ENCODE assay signal across 2 cellular contexts in the genomic region with DNA sequence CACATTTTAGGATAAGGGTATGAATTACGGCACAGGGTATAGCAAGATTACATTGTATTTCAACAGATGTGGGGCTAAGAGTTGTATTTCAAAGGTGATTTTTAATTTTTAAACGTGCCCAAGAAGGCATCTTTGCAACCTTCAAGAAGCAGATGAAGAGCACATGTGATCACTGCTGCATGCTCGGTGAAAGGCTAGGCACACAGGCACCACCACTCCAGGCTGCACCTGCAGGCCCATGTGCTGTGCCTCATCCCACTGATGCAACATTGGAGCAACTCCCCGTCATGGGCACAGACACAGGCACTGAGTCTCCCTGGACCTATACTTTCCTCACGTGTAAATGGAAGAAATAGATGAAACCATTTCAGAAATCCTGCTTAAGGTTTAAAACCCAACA.
TF ChIP-seq lines count a peak whose summit lies in the region.

No MANE protein-coding gene starts in this region.

TF ChIP-seq in HepG2, 621 proteins besides CTCF, POLR2A, EP300 and RAD21 (continued from another document):
- TF ChIP-seq, protein P1, sequence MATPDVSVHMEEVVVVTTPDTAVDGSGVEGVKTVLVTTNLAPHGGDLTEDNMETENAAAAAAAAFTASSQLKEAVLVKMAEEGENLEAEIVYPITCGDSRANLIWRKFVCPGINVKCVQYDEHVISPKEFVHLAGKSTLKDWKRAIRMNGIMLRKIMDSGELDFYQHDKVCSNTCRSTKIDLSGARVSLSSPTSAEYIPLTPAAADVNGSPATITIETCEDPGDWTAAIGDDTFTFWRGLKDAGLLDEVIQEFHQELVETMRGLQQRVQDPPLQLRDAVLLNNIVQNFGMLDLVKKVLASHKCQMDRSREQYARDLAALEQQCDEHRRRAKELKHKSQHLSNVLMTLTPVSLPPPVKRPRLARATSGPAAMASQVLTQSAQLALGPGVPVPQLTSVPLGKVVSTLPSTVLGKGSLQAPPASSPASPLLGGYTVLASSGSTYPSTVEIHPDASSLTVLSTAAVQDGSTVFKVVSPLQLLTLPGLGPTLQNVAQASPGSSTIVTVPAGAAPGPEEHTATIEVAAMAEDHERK (CRISPR knock-in tag; IDR thresholded peaks at IDR 0.05; ENCODE audit: low read depth), result no peak
- no peak for TF ChIP-seq ZNF605 (CRISPR knock-in tag; IDR thresholded peaks at IDR 0.05)
- TF ChIP-seq, protein P2, sequence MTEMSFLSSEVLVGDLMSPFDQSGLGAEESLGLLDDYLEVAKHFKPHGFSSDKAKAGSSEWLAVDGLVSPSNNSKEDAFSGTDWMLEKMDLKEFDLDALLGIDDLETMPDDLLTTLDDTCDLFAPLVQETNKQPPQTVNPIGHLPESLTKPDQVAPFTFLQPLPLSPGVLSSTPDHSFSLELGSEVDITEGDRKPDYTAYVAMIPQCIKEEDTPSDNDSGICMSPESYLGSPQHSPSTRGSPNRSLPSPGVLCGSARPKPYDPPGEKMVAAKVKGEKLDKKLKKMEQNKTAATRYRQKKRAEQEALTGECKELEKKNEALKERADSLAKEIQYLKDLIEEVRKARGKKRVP (CRISPR knock-in tag; IDR thresholded peaks at IDR 0.05), result peak in 1 of 2 experiments; percentile 66; a peak in 2 of 4 replicates
- peak; percentile 26; the same call in 1 of the 2 replicates for TF ChIP-seq ZBTB34 (CRISPR knock-in tag; IDR thresholded peaks at IDR 0.05)

TF ChIP-seq in K562, 482 proteins besides CTCF, POLR2A, EP300 and RAD21 (continued from another document and continues in another):
- TF ChIP-seq, protein P3, sequence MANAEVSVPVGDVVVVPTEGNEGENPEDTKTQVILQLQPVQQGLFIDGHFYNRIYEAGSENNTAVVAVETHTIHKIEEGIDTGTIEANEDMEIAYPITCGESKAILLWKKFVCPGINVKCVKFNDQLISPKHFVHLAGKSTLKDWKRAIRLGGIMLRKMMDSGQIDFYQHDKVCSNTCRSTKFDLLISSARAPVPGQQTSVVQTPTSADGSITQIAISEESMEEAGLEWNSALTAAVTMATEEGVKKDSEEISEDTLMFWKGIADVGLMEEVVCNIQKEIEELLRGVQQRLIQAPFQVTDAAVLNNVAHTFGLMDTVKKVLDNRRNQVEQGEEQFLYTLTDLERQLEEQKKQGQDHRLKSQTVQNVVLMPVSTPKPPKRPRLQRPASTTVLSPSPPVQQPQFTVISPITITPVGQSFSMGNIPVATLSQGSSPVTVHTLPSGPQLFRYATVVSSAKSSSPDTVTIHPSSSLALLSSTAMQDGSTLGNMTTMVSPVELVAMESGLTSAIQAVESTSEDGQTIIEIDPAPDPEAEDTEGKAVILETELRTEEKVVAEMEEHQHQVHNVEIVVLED (CRISPR knock-in tag; IDR thresholded peaks at IDR 0.05), result no peak
- TF ChIP-seq, protein P4, sequence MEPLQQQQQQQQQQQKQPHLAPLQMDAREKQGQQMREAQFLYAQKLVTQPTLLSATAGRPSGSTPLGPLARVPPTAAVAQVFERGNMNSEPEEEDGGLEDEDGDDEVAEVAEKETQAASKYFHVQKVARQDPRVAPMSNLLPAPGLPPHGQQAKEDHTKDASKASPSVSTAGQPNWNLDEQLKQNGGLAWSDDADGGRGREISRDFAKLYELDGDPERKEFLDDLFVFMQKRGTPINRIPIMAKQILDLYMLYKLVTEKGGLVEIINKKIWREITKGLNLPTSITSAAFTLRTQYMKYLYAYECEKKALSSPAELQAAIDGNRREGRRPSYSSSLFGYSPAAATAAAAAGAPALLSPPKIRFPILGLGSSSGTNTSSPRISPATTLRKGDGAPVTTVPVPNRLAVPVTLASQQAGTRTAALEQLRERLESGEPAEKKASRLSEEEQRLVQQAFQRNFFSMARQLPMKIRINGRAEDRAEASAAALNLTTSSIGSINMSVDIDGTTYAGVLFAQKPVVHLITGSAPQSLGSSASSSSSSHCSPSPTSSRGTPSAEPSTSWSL (CRISPR knock-in tag; IDR thresholded peaks at IDR 0.05; ENCODE audit: borderline replicate concordance), result no peak
- TF ChIP-seq SP2 (IDR thresholded peaks at IDR 0.05; ENCODE audit: extremely low read depth, low read depth, low read length, poor library complexity, severe bottlenecking) (no peak), MTA1 (IDR thresholded peaks at IDR 0.05; ENCODE audit: borderline replicate concordance) (no peak), MCM7 (IDR thresholded peaks at IDR 0.05) (no peak), ZNF583 (CRISPR knock-in tag; IDR thresholded peaks at IDR 0.05) (0 out of 2 replicates have a peak, but pooled peaks have one; percentile 10), ZNF717 (CRISPR knock-in tag; IDR thresholded peaks at IDR 0.05) (no peak), USF1 (CRISPR knock-in tag; IDR thresholded peaks at IDR 0.05) (0 out of 2 replicates have a peak, but pooled peaks have one; percentile 26), CREB5 (CRISPR knock-in tag; IDR thresholded peaks at IDR 0.05) (no peak), ZC3H11A (IDR thresholded peaks at IDR 0.05; ENCODE audit: low read depth, low read length) (no peak), ZNF644 (tag; IDR thresholded peaks at IDR 0.05; ENCODE audit: low read depth) (no peak), PRPF4 (IDR thresholded peaks at IDR 0.05; ENCODE audit: insufficient read depth, low read depth, low read length, poor library complexity, severe bottlenecking) (no peak), NONO (IDR thresholded peaks at IDR 0.05; ENCODE audit: low read depth in 2 of 2, low read length in 1 of 2) (no peak), HNRNPLL (IDR thresholded peaks at IDR 0.05; ENCODE audit: low read depth, low read length, poor library complexity, severe bottlenecking) (no peak), ZBTB1 (CRISPR knock-in tag; IDR thresholded peaks at IDR 0.05; ENCODE audit: borderline replicate concordance, low read depth) (no peak), KLF10 (CRISPR knock-in tag; IDR thresholded peaks at IDR 0.05) (no peak), EP400 (IDR thresholded peaks at IDR 0.05) (peak; percentile 76), GTF2A2 (tag; IDR thresholded peaks at IDR 0.05) (no peak), SNRNP70 (optimal IDR thresholded peaks at IDR 0.05; ENCODE audit: low read depth, low read length) (no peak), CHD1 (IDR thresholded peaks at IDR 0.05; ENCODE audit: low read length) (no peak), NFE2L1 (tag; IDR thresholded peaks at IDR 0.05; ENCODE audit: borderline replicate concordance, low read depth) (0 out of 2 replicates have a peak, but pooled peaks have one; percentile 6), MEF2D (tag; conservative IDR thresholded peaks at IDR 0.05; ENCODE audit: low read depth) (no peak), SNIP1 (IDR thresholded peaks at IDR 0.05; ENCODE audit: low read depth) (no peak), FOXJ3 (CRISPR knock-in tag; IDR thresholded peaks at IDR 0.05) (no peak), CEBPB (tag; IDR thresholded peaks at IDR 0.05) (no peak), ZBTB8A (IDR thresholded peaks at IDR 0.05; ENCODE audit: partially characterized antibody) (no peak), KDM1A (IDR thresholded peaks at IDR 0.05) (no peak), TRIM24 (IDR thresholded peaks at IDR 0.05) (peak in 1 of 2 experiments; percentile 75; a peak in 1 of 4 replicates), IFI16 (CRISPR knock-in tag; IDR thresholded peaks at IDR 0.05) (no peak), HMGN3 (IDR thresholded peaks at IDR 0.05; ENCODE audit: borderline replicate concordance, extremely low read depth, insufficient read length, low read depth, low read length) (no peak), SMARCB1 (IDR thresholded peaks at IDR 0.05; ENCODE audit: insufficient read length, low read depth) (no peak), ARID2 (IDR thresholded peaks at IDR 0.05) (no peak), MLLT1 (IDR thresholded peaks at IDR 0.05) (no peak), ZNF184 (CRISPR knock-in tag; IDR thresholded peaks at IDR 0.05) (no peak), ZNF143 (CRISPR knock-in tag; IDR thresholded peaks at IDR 0.05) (no peak), U2AF1 (optimal IDR thresholded peaks at IDR 0.05; ENCODE audit: low read depth, low read length) (no peak), FOS (IDR thresholded peaks at IDR 0.05; ENCODE audit: extremely low read depth, insufficient read length) (no peak), ZKSCAN8 (CRISPR knock-in tag; IDR thresholded peaks at IDR 0.05) (no peak), HCFC1 (IDR thresholded peaks at IDR 0.05; ENCODE audit: low read depth, low read length) (no peak), ZNF324 (CRISPR knock-in tag; IDR thresholded peaks at IDR 0.05) (no peak)
- TF ChIP-seq, protein P5, sequence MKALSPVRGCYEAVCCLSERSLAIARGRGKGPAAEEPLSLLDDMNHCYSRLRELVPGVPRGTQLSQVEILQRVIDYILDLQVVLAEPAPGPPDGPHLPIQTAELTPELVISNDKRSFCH (CRISPR knock-in tag; IDR thresholded peaks at IDR 0.05), result no peak
- TF ChIP-seq, protein P5 (tag; IDR thresholded peaks at IDR 0.05), result no peak
- TF ChIP-seq, protein P6, sequence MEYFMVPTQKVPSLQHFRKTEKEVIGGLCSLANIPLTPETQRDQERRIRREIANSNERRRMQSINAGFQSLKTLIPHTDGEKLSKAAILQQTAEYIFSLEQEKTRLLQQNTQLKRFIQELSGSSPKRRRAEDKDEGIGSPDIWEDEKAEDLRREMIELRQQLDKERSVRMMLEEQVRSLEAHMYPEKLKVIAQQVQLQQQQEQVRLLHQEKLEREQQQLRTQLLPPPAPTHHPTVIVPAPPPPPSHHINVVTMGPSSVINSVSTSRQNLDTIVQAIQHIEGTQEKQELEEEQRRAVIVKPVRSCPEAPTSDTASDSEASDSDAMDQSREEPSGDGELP (CRISPR knock-in tag; IDR thresholded peaks at IDR 0.05; ENCODE audit: borderline replicate concordance), result no peak
- TF ChIP-seq, protein P7, sequence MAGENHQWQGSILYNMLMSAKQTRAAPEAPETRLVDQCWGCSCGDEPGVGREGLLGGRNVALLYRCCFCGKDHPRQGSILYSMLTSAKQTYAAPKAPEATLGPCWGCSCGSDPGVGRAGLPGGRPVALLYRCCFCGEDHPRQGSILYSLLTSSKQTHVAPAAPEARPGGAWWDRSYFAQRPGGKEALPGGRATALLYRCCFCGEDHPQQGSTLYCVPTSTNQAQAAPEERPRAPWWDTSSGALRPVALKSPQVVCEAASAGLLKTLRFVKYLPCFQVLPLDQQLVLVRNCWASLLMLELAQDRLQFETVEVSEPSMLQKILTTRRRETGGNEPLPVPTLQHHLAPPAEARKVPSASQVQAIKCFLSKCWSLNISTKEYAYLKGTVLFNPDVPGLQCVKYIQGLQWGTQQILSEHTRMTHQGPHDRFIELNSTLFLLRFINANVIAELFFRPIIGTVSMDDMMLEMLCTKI (IDR thresholded peaks at IDR 0.05; ENCODE audit: partially characterized antibody), result no peak
- TF ChIP-seq, protein P8, sequence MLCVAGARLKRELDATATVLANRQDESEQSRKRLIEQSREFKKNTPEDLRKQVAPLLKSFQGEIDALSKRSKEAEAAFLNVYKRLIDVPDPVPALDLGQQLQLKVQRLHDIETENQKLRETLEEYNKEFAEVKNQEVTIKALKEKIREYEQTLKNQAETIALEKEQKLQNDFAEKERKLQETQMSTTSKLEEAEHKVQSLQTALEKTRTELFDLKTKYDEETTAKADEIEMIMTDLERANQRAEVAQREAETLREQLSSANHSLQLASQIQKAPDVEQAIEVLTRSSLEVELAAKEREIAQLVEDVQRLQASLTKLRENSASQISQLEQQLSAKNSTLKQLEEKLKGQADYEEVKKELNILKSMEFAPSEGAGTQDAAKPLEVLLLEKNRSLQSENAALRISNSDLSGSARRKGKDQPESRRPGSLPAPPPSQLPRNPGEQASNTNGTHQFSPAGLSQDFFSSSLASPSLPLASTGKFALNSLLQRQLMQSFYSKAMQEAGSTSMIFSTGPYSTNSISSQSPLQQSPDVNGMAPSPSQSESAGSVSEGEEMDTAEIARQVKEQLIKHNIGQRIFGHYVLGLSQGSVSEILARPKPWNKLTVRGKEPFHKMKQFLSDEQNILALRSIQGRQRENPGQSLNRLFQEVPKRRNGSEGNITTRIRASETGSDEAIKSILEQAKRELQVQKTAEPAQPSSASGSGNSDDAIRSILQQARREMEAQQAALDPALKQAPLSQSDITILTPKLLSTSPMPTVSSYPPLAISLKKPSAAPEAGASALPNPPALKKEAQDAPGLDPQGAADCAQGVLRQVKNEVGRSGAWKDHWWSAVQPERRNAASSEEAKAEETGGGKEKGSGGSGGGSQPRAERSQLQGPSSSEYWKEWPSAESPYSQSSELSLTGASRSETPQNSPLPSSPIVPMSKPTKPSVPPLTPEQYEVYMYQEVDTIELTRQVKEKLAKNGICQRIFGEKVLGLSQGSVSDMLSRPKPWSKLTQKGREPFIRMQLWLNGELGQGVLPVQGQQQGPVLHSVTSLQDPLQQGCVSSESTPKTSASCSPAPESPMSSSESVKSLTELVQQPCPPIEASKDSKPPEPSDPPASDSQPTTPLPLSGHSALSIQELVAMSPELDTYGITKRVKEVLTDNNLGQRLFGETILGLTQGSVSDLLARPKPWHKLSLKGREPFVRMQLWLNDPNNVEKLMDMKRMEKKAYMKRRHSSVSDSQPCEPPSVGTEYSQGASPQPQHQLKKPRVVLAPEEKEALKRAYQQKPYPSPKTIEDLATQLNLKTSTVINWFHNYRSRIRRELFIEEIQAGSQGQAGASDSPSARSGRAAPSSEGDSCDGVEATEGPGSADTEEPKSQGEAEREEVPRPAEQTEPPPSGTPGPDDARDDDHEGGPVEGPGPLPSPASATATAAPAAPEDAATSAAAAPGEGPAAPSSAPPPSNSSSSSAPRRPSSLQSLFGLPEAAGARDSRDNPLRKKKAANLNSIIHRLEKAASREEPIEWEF (CRISPR knock-in tag; IDR thresholded peaks at IDR 0.05), result no peak
